ENCODE assay signal across 10 cellular contexts in genomic region chr7:123537026-123537642, GRCh38. TPM values are rescaled to one million over a fixed set of nuclear protein-coding genes. Genes with fewer than 3 reads are reported as not detected.
A peak's percentile ranks its signal among the peaks of the same experiment; 100 is the strongest.
DNase-seq lines count a peak whose midpoint lies in the region; ATAC-seq, FAIRE-seq and TF ChIP-seq lines count a peak whose summit lies in the region.
"Had no signal": no experiment of that assay in that cellular context is flagged by ENCODE, and none has a peak within 500 bp of the region (broad histone marks: within the 10 kb centered on the region; RNA-seq: fewer than 3 reads in every experiment).

No MANE protein-coding gene starts in this region.

- no peak overlapping the region for H3K27ac ChIP-seq in pancreas

- TF ChIP-seq CTCF in chondrocyte (IDR thresholded peaks at IDR 0.05) (peak; percentile 89), pancreas (IDR thresholded peaks at IDR 0.05) (peak in 3 of 4 donors; percentile 36 to 49 (median 43))

- ATAC-seq in pancreas: no peak
- no peak for ATAC-seq in HG03457 (IDR thresholded peaks at IDR 0.05; ENCODE audit: unreplicated experiment)
- no peak for ATAC-seq in GM21786 (IDR thresholded peaks at IDR 0.05; ENCODE audit: unreplicated experiment)
- ATAC-seq: esophagus mucosa had no signal

- no peak overlapping the region for H3K4me3 Mint-ChIP-seq in chondrocyte (ENCODE audit: unreplicated experiment)

- H3K27me3 Mint-ChIP-seq in chondrocyte (ENCODE audit: low read depth): peaks cover 3% of the 10 kb centered on the region

- intact Hi-C loops in pancreas (cut with DNase I): no loop called here

- 19 to 27% methylated on average over 3 of the region's 3 CpGs for WGBS in pancreas, 2 donors

- no peaks in the 10 kb centered on the region for H3K36me3 Mint-ChIP-seq in chondrocyte (ENCODE audit: low read depth)
- H3K36me3 Mint-ChIP-seq: IgD-negative memory B cell had no signal

- DNase-seq in ELR (ENCODE audit: low read depth) (peak; percentile 51), NCI-H146 (lab: John Stamatoyannopoulos, UW) (peak; percentile 33), chondrocyte (ENCODE audit: low spot score) (no peak), pancreas (no peak), NCI-H2081 treated with DMSO at 0.1 percent for 48 hours (lab: John Stamatoyannopoulos, UW) (no peak)
- DNase-seq in activated naive CD4-positive, alpha-beta T cell treated with Interleukin-2 at 50 U/mL for 16 hours: no peak

- H3K4me1 ChIP-seq in pancreas: peaks cover 0 to 8% (median 6%) of the 10 kb centered on the region in 3 donors

- no peaks in the 10 kb centered on the region for H3K27me3 ChIP-seq in pancreas

- no peaks in the 10 kb centered on the region for H3K36me3 ChIP-seq in pancreas

- no peaks in the 10 kb centered on the region for H3K9me3 Mint-ChIP-seq in chondrocyte (ENCODE audit: low read depth)
- H3K9me3 Mint-ChIP-seq: IgD-negative memory B cell had no signal

- H3K4me1 Mint-ChIP-seq in chondrocyte (ENCODE audit: low read depth): peaks cover 24% of the 10 kb centered on the region

- no peaks in the 10 kb centered on the region for H3K9me3 ChIP-seq in pancreas

- FAIRE-seq in pancreas (lab: Jason Lieb, UNC): peak; percentile 96

- no peak overlapping the region for H3K4me3 ChIP-seq in pancreas

- no peak overlapping the region for H3K27ac Mint-ChIP-seq in chondrocyte (ENCODE audit: unreplicated experiment)
- H3K27ac Mint-ChIP-seq: IgD-negative memory B cell had no signal

RNA-seq across cellular contexts. Expression of gene IQUB, which starts 2.7 kb away (rescaled TPM):
- total RNA-seq in chondrocyte (0.36 to 1.2 TPM (median 0.37 TPM) in 3 replicates), pancreas (under 1 TPM; 0.41 to 0.81 (median 0.52) TPM)
- under 1 TPM; 0.15 to 0.59 TPM for polyA plus RNA-seq in pancreas
- total RNA-seq: esophagus mucosa had no signal
- polyA plus RNA-seq: IgD-negative memory B cell had no signal

RNA-seq across cellular contexts. Expression of gene NDUFA5, which starts 20.5 kb away (rescaled TPM):
- total RNA-seq in chondrocyte (46.4 to 78.1 TPM (median 52.3 TPM) in 3 replicates), pancreas (10 to 100 TPM; 19.4 to 42.5 (median 31.6) TPM)
- 10 to 100 TPM; 55.5 to 83.5 TPM for polyA plus RNA-seq in pancreas

Comparison
In these comparisons a context has a peak if more than half of its experiments do, and no peak if none do; other contexts are left out.
1. DNase-seq: peak in ELR (single experiment) and NCI-H146 (single experiment); none in chondrocyte (single experiment), pancreas (0 of 6), NCI-H2081 treated with DMSO at 0.1 percent for 48 hours (single experiment) and activated naive CD4-positive, alpha-beta T cell treated with Interleukin-2 at 50 U/mL for 16 hours (single experiment).